In the genomic region with DNA sequence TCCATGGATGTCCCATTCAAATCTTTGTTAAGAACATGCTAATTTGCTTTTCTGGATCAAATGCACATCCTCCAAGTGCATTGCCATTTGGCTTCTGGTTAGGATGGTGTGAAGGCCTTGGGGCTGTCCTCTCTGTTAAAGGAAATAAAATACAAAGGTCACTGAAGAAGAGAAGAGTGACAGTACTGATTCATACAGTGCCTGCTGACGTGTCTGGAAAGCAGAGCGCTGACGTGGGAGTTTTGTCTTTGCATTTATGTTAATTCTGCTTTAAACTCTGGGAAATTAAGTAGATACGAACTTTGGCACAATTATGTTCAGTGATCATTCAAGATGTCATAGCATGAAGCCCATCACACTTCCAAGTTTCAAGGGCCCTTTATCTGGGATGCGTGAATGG, we compare ENCODE assay signal across 1 cellular context.
TF ChIP-seq lines count a peak whose summit lies in the region.

No MANE protein-coding gene starts in this region.

TF ChIP-seq in WTC11, 78 proteins besides CTCF, POLR2A, EP300 and RAD21 (continued from another document):
- TF ChIP-seq, protein P1, sequence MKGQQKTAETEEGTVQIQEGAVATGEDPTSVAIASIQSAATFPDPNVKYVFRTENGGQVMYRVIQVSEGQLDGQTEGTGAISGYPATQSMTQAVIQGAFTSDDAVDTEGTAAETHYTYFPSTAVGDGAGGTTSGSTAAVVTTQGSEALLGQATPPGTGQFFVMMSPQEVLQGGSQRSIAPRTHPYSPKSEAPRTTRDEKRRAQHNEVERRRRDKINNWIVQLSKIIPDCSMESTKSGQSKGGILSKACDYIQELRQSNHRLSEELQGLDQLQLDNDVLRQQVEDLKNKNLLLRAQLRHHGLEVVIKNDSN (CRISPR knock-in tag; IDR thresholded peaks at IDR 0.05) = no peak
- TF ChIP-seq, protein P2, sequence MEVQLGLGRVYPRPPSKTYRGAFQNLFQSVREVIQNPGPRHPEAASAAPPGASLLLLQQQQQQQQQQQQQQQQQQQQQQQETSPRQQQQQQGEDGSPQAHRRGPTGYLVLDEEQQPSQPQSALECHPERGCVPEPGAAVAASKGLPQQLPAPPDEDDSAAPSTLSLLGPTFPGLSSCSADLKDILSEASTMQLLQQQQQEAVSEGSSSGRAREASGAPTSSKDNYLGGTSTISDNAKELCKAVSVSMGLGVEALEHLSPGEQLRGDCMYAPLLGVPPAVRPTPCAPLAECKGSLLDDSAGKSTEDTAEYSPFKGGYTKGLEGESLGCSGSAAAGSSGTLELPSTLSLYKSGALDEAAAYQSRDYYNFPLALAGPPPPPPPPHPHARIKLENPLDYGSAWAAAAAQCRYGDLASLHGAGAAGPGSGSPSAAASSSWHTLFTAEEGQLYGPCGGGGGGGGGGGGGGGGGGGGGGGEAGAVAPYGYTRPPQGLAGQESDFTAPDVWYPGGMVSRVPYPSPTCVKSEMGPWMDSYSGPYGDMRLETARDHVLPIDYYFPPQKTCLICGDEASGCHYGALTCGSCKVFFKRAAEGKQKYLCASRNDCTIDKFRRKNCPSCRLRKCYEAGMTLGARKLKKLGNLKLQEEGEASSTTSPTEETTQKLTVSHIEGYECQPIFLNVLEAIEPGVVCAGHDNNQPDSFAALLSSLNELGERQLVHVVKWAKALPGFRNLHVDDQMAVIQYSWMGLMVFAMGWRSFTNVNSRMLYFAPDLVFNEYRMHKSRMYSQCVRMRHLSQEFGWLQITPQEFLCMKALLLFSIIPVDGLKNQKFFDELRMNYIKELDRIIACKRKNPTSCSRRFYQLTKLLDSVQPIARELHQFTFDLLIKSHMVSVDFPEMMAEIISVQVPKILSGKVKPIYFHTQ (CRISPR knock-in tag; IDR thresholded peaks at IDR 0.05) = no peak
TF ChIP-seq in WTC11: peak in this region for 0.
